1 cellular context compared by ENCODE assay signal in the genomic region with DNA sequence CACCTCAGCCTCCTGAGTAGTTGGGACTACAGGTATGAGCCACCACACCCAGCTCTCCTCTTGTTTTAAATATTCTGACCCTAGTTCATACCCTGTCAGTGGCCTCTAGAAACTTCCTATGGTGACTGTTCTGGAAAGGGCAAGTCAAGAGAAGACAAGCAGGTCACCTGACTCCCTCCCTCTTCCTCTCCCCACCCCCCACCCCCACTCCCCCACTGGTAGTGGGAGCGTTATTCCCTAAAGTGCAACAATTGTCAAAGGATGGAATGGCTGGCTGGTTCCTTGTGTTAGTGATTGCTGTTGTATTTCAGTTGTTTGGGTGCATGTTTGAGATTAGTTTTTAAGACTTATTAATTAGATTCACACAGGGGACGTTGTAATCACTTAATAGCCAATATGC.
TF ChIP-seq lines count a peak whose summit lies in the region.

No MANE protein-coding gene starts in this region.

TF ChIP-seq in GM23338, 12 proteins besides CTCF, POLR2A, EP300 and RAD21 (continued from another document):
- TF ChIP-seq, protein P1, sequence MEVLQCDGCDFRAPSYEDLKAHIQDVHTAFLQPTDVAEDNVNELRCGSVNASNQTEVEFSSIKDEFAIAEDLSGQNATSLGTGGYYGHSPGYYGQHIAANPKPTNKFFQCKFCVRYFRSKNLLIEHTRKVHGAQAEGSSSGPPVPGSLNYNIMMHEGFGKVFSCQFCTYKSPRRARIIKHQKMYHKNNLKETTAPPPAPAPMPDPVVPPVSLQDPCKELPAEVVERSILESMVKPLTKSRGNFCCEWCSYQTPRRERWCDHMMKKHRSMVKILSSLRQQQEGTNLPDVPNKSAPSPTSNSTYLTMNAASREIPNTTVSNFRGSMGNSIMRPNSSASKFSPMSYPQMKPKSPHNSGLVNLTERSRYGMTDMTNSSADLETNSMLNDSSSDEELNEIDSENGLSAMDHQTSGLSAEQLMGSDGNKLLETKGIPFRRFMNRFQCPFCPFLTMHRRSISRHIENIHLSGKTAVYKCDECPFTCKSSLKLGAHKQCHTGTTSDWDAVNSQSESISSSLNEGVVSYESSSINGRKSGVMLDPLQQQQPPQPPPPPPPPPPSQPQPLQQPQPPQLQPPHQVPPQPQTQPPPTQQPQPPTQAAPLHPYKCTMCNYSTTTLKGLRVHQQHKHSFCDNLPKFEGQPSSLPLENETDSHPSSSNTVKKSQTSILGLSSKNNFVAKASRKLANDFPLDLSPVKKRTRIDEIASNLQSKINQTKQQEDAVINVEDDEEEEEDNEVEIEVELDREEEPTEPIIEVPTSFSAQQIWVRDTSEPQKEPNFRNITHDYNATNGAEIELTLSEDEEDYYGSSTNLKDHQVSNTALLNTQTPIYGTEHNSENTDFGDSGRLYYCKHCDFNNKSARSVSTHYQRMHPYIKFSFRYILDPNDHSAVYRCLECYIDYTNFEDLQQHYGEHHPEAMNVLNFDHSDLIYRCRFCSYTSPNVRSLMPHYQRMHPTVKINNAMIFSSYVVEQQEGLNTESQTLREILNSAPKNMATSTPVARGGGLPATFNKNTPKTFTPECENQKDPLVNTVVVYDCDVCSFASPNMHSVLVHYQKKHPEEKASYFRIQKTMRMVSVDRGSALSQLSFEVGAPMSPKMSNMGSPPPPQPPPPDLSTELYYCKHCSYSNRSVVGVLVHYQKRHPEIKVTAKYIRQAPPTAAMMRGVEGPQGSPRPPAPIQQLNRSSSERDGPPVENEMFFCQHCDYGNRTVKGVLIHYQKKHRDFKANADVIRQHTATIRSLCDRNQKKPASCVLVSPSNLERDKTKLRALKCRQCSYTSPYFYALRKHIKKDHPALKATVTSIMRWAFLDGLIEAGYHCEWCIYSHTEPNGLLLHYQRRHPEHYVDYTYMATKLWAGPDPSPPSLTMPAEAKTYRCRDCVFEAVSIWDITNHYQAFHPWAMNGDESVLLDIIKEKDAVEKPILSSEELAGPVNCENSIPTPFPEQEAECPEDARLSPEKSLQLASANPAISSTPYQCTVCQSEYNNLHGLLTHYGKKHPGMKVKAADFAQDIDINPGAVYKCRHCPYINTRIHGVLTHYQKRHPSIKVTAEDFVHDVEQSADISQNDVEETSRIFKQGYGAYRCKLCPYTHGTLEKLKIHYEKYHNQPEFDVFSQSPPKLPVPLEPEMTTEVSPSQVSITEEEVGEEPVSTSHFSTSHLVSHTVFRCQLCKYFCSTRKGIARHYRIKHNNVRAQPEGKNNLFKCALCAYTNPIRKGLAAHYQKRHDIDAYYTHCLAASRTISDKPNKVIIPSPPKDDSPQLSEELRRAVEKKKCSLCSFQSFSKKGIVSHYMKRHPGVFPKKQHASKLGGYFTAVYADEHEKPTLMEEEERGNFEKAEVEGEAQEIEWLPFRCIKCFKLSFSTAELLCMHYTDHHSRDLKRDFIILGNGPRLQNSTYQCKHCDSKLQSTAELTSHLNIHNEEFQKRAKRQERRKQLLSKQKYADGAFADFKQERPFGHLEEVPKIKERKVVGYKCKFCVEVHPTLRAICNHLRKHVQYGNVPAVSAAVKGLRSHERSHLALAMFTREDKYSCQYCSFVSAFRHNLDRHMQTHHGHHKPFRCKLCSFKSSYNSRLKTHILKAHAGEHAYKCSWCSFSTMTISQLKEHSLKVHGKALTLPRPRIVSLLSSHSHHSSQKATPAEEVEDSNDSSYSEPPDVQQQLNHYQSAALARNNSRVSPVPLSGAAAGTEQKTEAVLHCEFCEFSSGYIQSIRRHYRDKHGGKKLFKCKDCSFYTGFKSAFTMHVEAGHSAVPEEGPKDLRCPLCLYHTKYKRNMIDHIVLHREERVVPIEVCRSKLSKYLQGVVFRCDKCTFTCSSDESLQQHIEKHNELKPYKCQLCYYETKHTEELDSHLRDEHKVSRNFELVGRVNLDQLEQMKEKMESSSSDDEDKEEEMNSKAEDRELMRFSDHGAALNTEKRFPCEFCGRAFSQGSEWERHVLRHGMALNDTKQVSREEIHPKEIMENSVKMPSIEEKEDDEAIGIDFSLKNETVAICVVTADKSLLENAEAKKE (CRISPR knock-in tag; IDR thresholded peaks at IDR 0.05), result no peak
- no peak for TF ChIP-seq EZH2phosphoT487 (IDR thresholded peaks at IDR 0.05; ENCODE audit: unreplicated experiment)
- TF ChIP-seq JUNB (IDR thresholded peaks at IDR 0.05; ENCODE audit: unreplicated experiment), result no peak
- no peak for TF ChIP-seq ZNF331 (CRISPR knock-in tag; IDR thresholded peaks at IDR 0.05; ENCODE audit: low read depth)
- no peak for TF ChIP-seq EZH2 (IDR thresholded peaks at IDR 0.05; ENCODE audit: low read depth, unreplicated experiment)
- TF ChIP-seq NANOG (IDR thresholded peaks at IDR 0.05; ENCODE audit: borderline replicate concordance), result no peak
- TF ChIP-seq CREB1 (CRISPR knock-in tag; IDR thresholded peaks at IDR 0.05; ENCODE audit: low read depth), result no peak
